In genomic region chr18:49491534-49491856, GRCh38 we compare ENCODE assay signal across 8 cellular contexts. TPM values are rescaled to one million over a fixed set of nuclear protein-coding genes. Genes with fewer than 3 reads are reported as not detected.
DNase-seq lines count a peak whose midpoint lies in the region; ATAC-seq, FAIRE-seq and TF ChIP-seq lines count a peak whose summit lies in the region.

No MANE protein-coding gene starts in this region.

- H3K36me3 Mint-ChIP-seq in activated CD4-positive, alpha-beta T cell treated with anti-CD3 and anti-CD28 coated beads for 36 hours (ENCODE audit: low read depth) = peaks cover 55% of the 10 kb centered on the region
- peaks cover 54% of the 10 kb centered on the region for H3K36me3 Mint-ChIP-seq in activated naive CD8-positive, alpha-beta T cell treated with anti-CD3 and anti-CD28 coated beads, Interleukin-2, amount 50 U/mL, for 24 hours (ENCODE audit: low read depth)

- ATAC-seq in activated CD4-positive, alpha-beta T cell treated with anti-CD3 and anti-CD28 coated beads for 36 hours = no peak
- ATAC-seq in activated naive CD8-positive, alpha-beta T cell treated with anti-CD3 and anti-CD28 coated beads, Interleukin-2, amount 50 U/mL, for 24 hours = no peak
- ATAC-seq in HepG2 (no peak), thoracic aorta (ENCODE audit: insufficient number of reproducible peaks, low FRiP score, low read depth) (no peak), GM21515 (IDR thresholded peaks at IDR 0.05; ENCODE audit: unreplicated experiment) (no peak), GM18505 (IDR thresholded peaks at IDR 0.05; ENCODE audit: unreplicated experiment) (no peak), GM21737 (IDR thresholded peaks at IDR 0.05; ENCODE audit: unreplicated experiment) (no peak)

- H3K4me3 ChIP-seq in HepG2 (replicated peaks in 1 of 3; ENCODE audit: insufficient read depth in 1 of 3, low read depth in 2 of 3, low read length in 3 of 3) (peak overlapping the region; percentile 84 to 90 (median 88)), thoracic aorta (peak overlapping the region; percentile 97)

- CTCF ChIA-PET in activated CD4-positive, alpha-beta T cell treated with anti-CD3 and anti-CD28 coated beads for 36 hours (lab: Charles Lee) = no interaction called here
- CTCF ChIA-PET in HepG2 (lab: Yijun Ruan, JAX; ENCODE audit: low intra/inter-chr PET ratio, low total read pairs) = no interaction called here

- TF ChIP-seq EP300 in HepG2 (IDR thresholded peaks at IDR 0.05; ENCODE audit: low read depth in 2 of 2, low read length in 2 of 2) (no peak), HepG2 (CRISPR knock-in tag; IDR thresholded peaks at IDR 0.05; ENCODE audit: borderline replicate concordance) (no peak)

- TF ChIP-seq CTCF in HepG2 (CRISPR knock-in tag; IDR thresholded peaks at IDR 0.05) (no peak), thoracic aorta (IDR thresholded peaks at IDR 0.05) (no peak)

- peak overlapping the region; percentile 100 for H3K27ac Mint-ChIP-seq in activated CD4-positive, alpha-beta T cell treated with anti-CD3 and anti-CD28 coated beads for 36 hours
- peak overlapping the region; percentile 98 for H3K27ac Mint-ChIP-seq in activated naive CD8-positive, alpha-beta T cell treated with anti-CD3 and anti-CD28 coated beads, Interleukin-2, amount 50 U/mL, for 24 hours

- no peak for TF ChIP-seq RAD21 in HepG2 (CRISPR knock-in tag; IDR thresholded peaks at IDR 0.05)

- in situ Hi-C loops in HepG2 (cut with HindIII; ENCODE audit: extremely low pct_ligation_motif_present, low pct_unique_long_range_greater_than_20kb) = no loop called here

- 1% methylated on average over 7 of the region's 7 CpGs for WGBS in HepG2 (ENCODE audit: low lambda C conversion rate)

- FAIRE-seq in HepG2 (lab: Jason Lieb, UNC) = no peak

- peaks cover 24% of the 10 kb centered on the region for H4K20me1 ChIP-seq in HepG2 (ENCODE audit: insufficient read depth, low read length)

- TF ChIP-seq POLR2A in HepG2 (IDR thresholded peaks at IDR 0.05; ENCODE audit: insufficient read depth in 1 of 2, low read depth in 2 of 2, low read length in 2 of 2) (no peak), GM18505 (IDR thresholded peaks at IDR 0.05; ENCODE audit: borderline replicate concordance, extremely low read depth, insufficient read depth, insufficient read length) (no peak)

- H3K4me1 ChIP-seq in HepG2 (ENCODE audit: insufficient read depth, low read length) (peaks cover 64% of the 10 kb centered on the region), thoracic aorta (ENCODE audit: control insufficient read depth in 1 of 2, low read depth in 2 of 2) (peaks cover 9 to 26% of the 10 kb centered on the region in 2 donors)

- H3K27me3 ChIP-seq in HepG2 (ENCODE audit: control insufficient read depth in 1 of 2, insufficient read depth in 2 of 2, low read length in 2 of 2) (no peaks in the 10 kb centered on the region; a peak in 1 of 5 replicates), thoracic aorta (replicated peaks; ENCODE audit: insufficient read depth) (no peaks in the 10 kb centered on the region)

- no peaks in the 10 kb centered on the region for H3K9me3 Mint-ChIP-seq in activated CD4-positive, alpha-beta T cell treated with anti-CD3 and anti-CD28 coated beads for 36 hours (ENCODE audit: low read depth)
- H3K9me3 Mint-ChIP-seq in activated naive CD8-positive, alpha-beta T cell treated with anti-CD3 and anti-CD28 coated beads, Interleukin-2, amount 50 U/mL, for 24 hours = no peaks in the 10 kb centered on the region

- H3K4me1 Mint-ChIP-seq in activated CD4-positive, alpha-beta T cell treated with anti-CD3 and anti-CD28 coated beads for 36 hours = peaks cover 43% of the 10 kb centered on the region
- H3K4me1 Mint-ChIP-seq in activated naive CD8-positive, alpha-beta T cell treated with anti-CD3 and anti-CD28 coated beads, Interleukin-2, amount 50 U/mL, for 24 hours = peaks cover 55% of the 10 kb centered on the region

- intact Hi-C loops in activated CD4-positive, alpha-beta T cell treated with anti-CD3 and anti-CD28 coated beads for 36 hours (cut with DNase I, micrococcal nuclease) = loop anchor here (5.0 to 10.0 kb wide), 2 partner anchors 776 to 883 kb away; partner anchors contain the start of genes CFAP53 (in 1 of the 2) and SKA1 (in 1 of the 2)
- intact Hi-C loops in HepG2 (cut with micrococcal nuclease; ENCODE audit: unreplicated experiment) = no loop called here

- peaks cover 31% of the 10 kb centered on the region for H3K79me2 ChIP-seq in HepG2 (ENCODE audit: insufficient read depth, low read length)

- BruUV-seq in HepG2 (replicated peaks; lab: Mats Ljungman, UMichigan) = no TSS peak

- peak overlapping the region; percentile 94 for H3K9ac ChIP-seq in HepG2 (ENCODE audit: insufficient read depth, low read depth, low read length)

- peaks cover 2 to 25% of the 10 kb centered on the region in 2 experiments; a peak in 3 of 5 replicates for H3K36me3 ChIP-seq in HepG2 (replicated peaks in 1 of 2; ENCODE audit: control insufficient read depth in 1 of 2, insufficient read depth in 2 of 2, low read length in 2 of 2)
- H3K36me3 ChIP-seq in thoracic aorta = peaks cover 12% of the 10 kb centered on the region

- H3K4me2 ChIP-seq in HepG2 (ENCODE audit: low read depth, low read length) = peak overlapping the region; percentile 72

- H3K27me3 Mint-ChIP-seq in activated CD4-positive, alpha-beta T cell treated with anti-CD3 and anti-CD28 coated beads for 36 hours = no peaks in the 10 kb centered on the region
- no peaks in the 10 kb centered on the region for H3K27me3 Mint-ChIP-seq in activated naive CD8-positive, alpha-beta T cell treated with anti-CD3 and anti-CD28 coated beads, Interleukin-2, amount 50 U/mL, for 24 hours

- H2AFZ ChIP-seq in HepG2 (ENCODE audit: low read length) = no peak overlapping the region

- POLR2A ChIA-PET in activated CD4-positive, alpha-beta T cell treated with anti-CD3 and anti-CD28 coated beads for 36 hours (lab: Charles Lee) = no interaction called here
- POLR2A ChIA-PET in HepG2 (lab: Yijun Ruan, JAX) = no interaction called here

- H3K4me3 Mint-ChIP-seq in activated CD4-positive, alpha-beta T cell treated with anti-CD3 and anti-CD28 coated beads for 36 hours = peak overlapping the region; percentile 95
- peak overlapping the region; percentile 94 for H3K4me3 Mint-ChIP-seq in activated naive CD8-positive, alpha-beta T cell treated with anti-CD3 and anti-CD28 coated beads, Interleukin-2, amount 50 U/mL, for 24 hours

- H3K9me3 ChIP-seq in HepG2 (ENCODE audit: low read length) = no peaks in the 10 kb centered on the region
- H3K9me3 ChIP-seq in thoracic aorta = no peaks in the 10 kb centered on the region

- H3K27ac ChIP-seq in HepG2 (ENCODE audit: extremely low read length, insufficient read depth, low read length) (peak overlapping the region; percentile 88), thoracic aorta (peak overlapping the region; percentile 90 to 94)

- DNase-seq in activated CD4-positive, alpha-beta T cell treated with anti-CD3 and anti-CD28 coated beads for 36 hours = no peak
- DNase-seq in activated CD4-positive, alpha-beta T cell treated with anti-CD3 and anti-CD28 coated beads for 4 hours = no peak
- no peak for DNase-seq in activated naive CD8-positive, alpha-beta T cell treated with anti-CD3 and anti-CD28 coated beads, Interleukin-2, amount 50 U/mL, for 24 hours
- DNase-seq in HepG2 (ENCODE audit: low spot score) (no peak), thoracic aorta (ENCODE audit: low spot score) (no peak)

RNA-seq across cellular contexts. Expression of gene RPL17, which starts 0.8 kb away (rescaled TPM):
- 1,000 to 10,000 TPM; 2,340 to 2,373 TPM for total RNA-seq in activated CD4-positive, alpha-beta T cell treated with anti-CD3 and anti-CD28 coated beads for 36 hours
- total RNA-seq in HepG2 (2016; rRNA removed; fragmentation: Illumina TruSeq; extraction: Trizol) (2,087 and 2,639 TPM in 2 replicates), thoracic aorta (100 to 1,000 TPM; 702 to 858 TPM)
- total RNA-seq in HepG2 (2016; cell fraction: cytosol; rRNA removed; fragmentation: Illumina TruSeq; extraction: Trizol; ENCODE audit: low read depth) = 3,110 and 3,287 TPM in 2 replicates
- total RNA-seq in HepG2 (2016; cell fraction: insoluble cytoplasmic fraction; rRNA removed; fragmentation: Illumina TruSeq; extraction: Trizol) = 2,077 and 2,707 TPM in 2 replicates
- 4,915 and 4,916 TPM in 2 replicates for total RNA-seq in HepG2 (2016; cell fraction: membrane; rRNA removed; fragmentation: Illumina TruSeq; extraction: Trizol)
- total RNA-seq in HepG2 (2016; cell fraction: nucleus; rRNA removed; fragmentation: Illumina TruSeq; extraction: Trizol) = 764 and 826 TPM in 2 replicates
- 3,818 and 4,133 TPM in 2 replicates for polyA plus RNA-seq in HepG2 (2011; rRNA removed)
- 4,012 and 4,835 TPM in 2 replicates for polyA plus RNA-seq in HepG2 (2011; cell fraction: cytosol; rRNA removed)
- polyA plus RNA-seq in HepG2 (2011; cell fraction: nucleus; rRNA removed) = 824 and 1,042 TPM in 2 replicates
- 3,914 and 4,724 TPM in 2 replicates for polyA plus RNA-seq in HepG2 (2012)
- 4,104 and 4,147 TPM in 2 replicates for polyA plus RNA-seq in HepG2 (2016; cell fraction: cytosol; fragmentation: Illumina TruSeq; extraction: Trizol; ENCODE audit: low read depth)
- polyA plus RNA-seq in HepG2 (2016; cell fraction: insoluble cytoplasmic fraction; fragmentation: Illumina TruSeq; extraction: Trizol; ENCODE audit: low read depth) = 2,894 and 3,118 TPM in 2 replicates
- polyA plus RNA-seq in HepG2 (2016; cell fraction: membrane; fragmentation: Illumina TruSeq; extraction: Trizol; ENCODE audit: low read depth) = 5,165 and 5,252 TPM in 2 replicates
- polyA plus RNA-seq in HepG2 (2016; cell fraction: nucleus; fragmentation: Illumina TruSeq; extraction: Trizol; ENCODE audit: insufficient read depth, low read depth) = 1,528 and 1,530 TPM in 2 replicates
- polyA minus RNA-seq in HepG2 (2011; rRNA and poly(A)+ RNA removed; ENCODE audit: low replicate concordance) = 381 and 692 TPM in 2 replicates
- 546 and 648 TPM in 2 replicates for polyA minus RNA-seq in HepG2 (2011; cell fraction: cytosol; rRNA and poly(A)+ RNA removed)
- 521 and 627 TPM in 2 replicates for polyA minus RNA-seq in HepG2 (2011; cell fraction: nucleus; rRNA and poly(A)+ RNA removed)

RNA-seq across cellular contexts. Expression of gene C18orf32, which starts 4.5 kb away (rescaled TPM):
- total RNA-seq in activated CD4-positive, alpha-beta T cell treated with anti-CD3 and anti-CD28 coated beads for 36 hours = 10 to 100 TPM; 12.7 to 20.0 TPM
- total RNA-seq in HepG2 (2016; rRNA removed; fragmentation: Illumina TruSeq; extraction: Trizol) = 14.5 and 20.6 TPM in 2 replicates
- 21.3 and 22.8 TPM in 2 replicates for total RNA-seq in HepG2 (2016; cell fraction: cytosol; rRNA removed; fragmentation: Illumina TruSeq; extraction: Trizol; ENCODE audit: low read depth)
- total RNA-seq in HepG2 (2016; cell fraction: insoluble cytoplasmic fraction; rRNA removed; fragmentation: Illumina TruSeq; extraction: Trizol) = 14.0 and 23.8 TPM in 2 replicates
- 32.7 and 32.8 TPM in 2 replicates for total RNA-seq in HepG2 (2016; cell fraction: membrane; rRNA removed; fragmentation: Illumina TruSeq; extraction: Trizol)
- 15.0 and 16.4 TPM in 2 replicates for total RNA-seq in HepG2 (2016; cell fraction: nucleus; rRNA removed; fragmentation: Illumina TruSeq; extraction: Trizol)
- polyA plus RNA-seq in HepG2 (2011; rRNA removed) = 15.9 and 17.6 TPM in 2 replicates
- 13.2 and 14.2 TPM in 2 replicates for polyA plus RNA-seq in HepG2 (2011; cell fraction: cytosol; rRNA removed)
- 6.4 and 8.7 TPM in 2 replicates for polyA plus RNA-seq in HepG2 (2011; cell fraction: nucleus; rRNA removed)
- 18.8 and 20.4 TPM in 2 replicates for polyA plus RNA-seq in HepG2 (2012)
- polyA plus RNA-seq in HepG2 (2016; cell fraction: cytosol; fragmentation: Illumina TruSeq; extraction: Trizol; ENCODE audit: low read depth) = 55.4 and 58.2 TPM in 2 replicates
- 18.5 and 25.1 TPM in 2 replicates for polyA plus RNA-seq in HepG2 (2016; cell fraction: insoluble cytoplasmic fraction; fragmentation: Illumina TruSeq; extraction: Trizol; ENCODE audit: low read depth)
- polyA plus RNA-seq in HepG2 (2016; cell fraction: membrane; fragmentation: Illumina TruSeq; extraction: Trizol; ENCODE audit: low read depth) = 45.4 and 46.0 TPM in 2 replicates
- 26.2 and 28.8 TPM in 2 replicates for polyA plus RNA-seq in HepG2 (2016; cell fraction: nucleus; fragmentation: Illumina TruSeq; extraction: Trizol; ENCODE audit: insufficient read depth, low read depth)
- 1.9 and 3.2 TPM in 2 replicates for polyA minus RNA-seq in HepG2 (2011; rRNA and poly(A)+ RNA removed; ENCODE audit: low replicate concordance)
- 4.7 and 6.5 TPM in 2 replicates for polyA minus RNA-seq in HepG2 (2011; cell fraction: cytosol; rRNA and poly(A)+ RNA removed)
- polyA minus RNA-seq in HepG2 (2011; cell fraction: nucleus; rRNA and poly(A)+ RNA removed) = 4.4 and 6.7 TPM in 2 replicates
- 10 to 100 TPM; 31.5 to 39.4 TPM for total RNA-seq in thoracic aorta

RNA-seq across cellular contexts. Expression of gene DYM, which starts 31.1 kb away (rescaled TPM):
- total RNA-seq in activated CD4-positive, alpha-beta T cell treated with anti-CD3 and anti-CD28 coated beads for 36 hours = 10 to 100 TPM; 66.1 to 67.3 TPM
- total RNA-seq in HepG2 (2016; rRNA removed; fragmentation: Illumina TruSeq; extraction: Trizol) = 47.6 and 74.3 TPM in 2 replicates
- total RNA-seq in HepG2 (2016; cell fraction: cytosol; rRNA removed; fragmentation: Illumina TruSeq; extraction: Trizol; ENCODE audit: low read depth) = 44.2 and 58.4 TPM in 2 replicates
- 48.0 and 72.9 TPM in 2 replicates for total RNA-seq in HepG2 (2016; cell fraction: insoluble cytoplasmic fraction; rRNA removed; fragmentation: Illumina TruSeq; extraction: Trizol)
- 80.3 and 82.6 TPM in 2 replicates for total RNA-seq in HepG2 (2016; cell fraction: membrane; rRNA removed; fragmentation: Illumina TruSeq; extraction: Trizol)
- 54.5 and 60.6 TPM in 2 replicates for total RNA-seq in HepG2 (2016; cell fraction: nucleus; rRNA removed; fragmentation: Illumina TruSeq; extraction: Trizol)
- 51.6 and 72.0 TPM in 2 replicates for polyA plus RNA-seq in HepG2 (2011; rRNA removed)
- 32.3 and 39.0 TPM in 2 replicates for polyA plus RNA-seq in HepG2 (2011; cell fraction: cytosol; rRNA removed)
- 13.1 and 15.9 TPM in 2 replicates for polyA plus RNA-seq in HepG2 (2011; cell fraction: nucleus; rRNA removed)
- polyA plus RNA-seq in HepG2 (2012) = 42.0 and 55.8 TPM in 2 replicates
- polyA plus RNA-seq in HepG2 (2016; cell fraction: cytosol; fragmentation: Illumina TruSeq; extraction: Trizol; ENCODE audit: low read depth) = 28.7 and 32.8 TPM in 2 replicates
- polyA plus RNA-seq in HepG2 (2016; cell fraction: insoluble cytoplasmic fraction; fragmentation: Illumina TruSeq; extraction: Trizol; ENCODE audit: low read depth) = 70.0 and 71.9 TPM in 2 replicates
- 59.3 and 65.7 TPM in 2 replicates for polyA plus RNA-seq in HepG2 (2016; cell fraction: membrane; fragmentation: Illumina TruSeq; extraction: Trizol; ENCODE audit: low read depth)
- polyA plus RNA-seq in HepG2 (2016; cell fraction: nucleus; fragmentation: Illumina TruSeq; extraction: Trizol; ENCODE audit: insufficient read depth, low read depth) = 23.8 and 26.1 TPM in 2 replicates
- polyA minus RNA-seq in HepG2 (2011; rRNA and poly(A)+ RNA removed; ENCODE audit: low replicate concordance) = 107 and 109 TPM in 2 replicates
- polyA minus RNA-seq in HepG2 (2011; cell fraction: cytosol; rRNA and poly(A)+ RNA removed) = 50.0 and 63.9 TPM in 2 replicates
- polyA minus RNA-seq in HepG2 (2011; cell fraction: nucleus; rRNA and poly(A)+ RNA removed) = 116 and 119 TPM in 2 replicates
- 10 to 100 TPM; 40.6 to 85.8 TPM for total RNA-seq in thoracic aorta
